In the genomic region with DNA sequence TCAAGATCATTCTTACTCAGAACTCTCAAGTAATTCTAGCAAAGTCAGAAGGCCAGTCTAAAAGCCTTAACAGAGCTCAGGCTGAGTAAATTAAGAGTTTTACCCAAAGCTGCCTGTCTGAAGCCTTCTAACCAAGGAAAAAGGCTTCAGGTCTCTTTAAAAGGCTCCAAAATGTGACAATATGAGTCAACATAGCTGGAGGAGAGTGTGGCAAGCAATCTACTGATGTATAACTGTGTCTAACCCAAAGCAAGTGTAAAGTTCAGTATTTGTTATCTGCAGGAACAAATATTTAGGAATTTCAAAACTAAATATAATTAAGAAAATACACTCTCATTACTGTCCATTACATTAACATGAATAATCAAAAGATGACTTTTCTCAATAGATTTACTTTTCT, we compare ENCODE assay signal across 1 cellular context.
TF ChIP-seq lines count a peak whose summit lies in the region.

No MANE protein-coding gene starts in this region.

TF ChIP-seq in A549, 52 proteins besides CTCF, POLR2A, EP300 and RAD21:
- TF ChIP-seq, protein P1, sequence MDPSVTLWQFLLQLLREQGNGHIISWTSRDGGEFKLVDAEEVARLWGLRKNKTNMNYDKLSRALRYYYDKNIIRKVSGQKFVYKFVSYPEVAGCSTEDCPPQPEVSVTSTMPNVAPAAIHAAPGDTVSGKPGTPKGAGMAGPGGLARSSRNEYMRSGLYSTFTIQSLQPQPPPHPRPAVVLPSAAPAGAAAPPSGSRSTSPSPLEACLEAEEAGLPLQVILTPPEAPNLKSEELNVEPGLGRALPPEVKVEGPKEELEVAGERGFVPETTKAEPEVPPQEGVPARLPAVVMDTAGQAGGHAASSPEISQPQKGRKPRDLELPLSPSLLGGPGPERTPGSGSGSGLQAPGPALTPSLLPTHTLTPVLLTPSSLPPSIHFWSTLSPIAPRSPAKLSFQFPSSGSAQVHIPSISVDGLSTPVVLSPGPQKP (IDR thresholded peaks at IDR 0.05; ENCODE audit: low read depth, low read length) = no peak
- no peak for TF ChIP-seq SMC3 (IDR thresholded peaks at IDR 0.05)
- TF ChIP-seq FOSL2 (IDR thresholded peaks at IDR 0.05) = no peak
- TF ChIP-seq FOSL2 (CRISPR knock-in tag; IDR thresholded peaks at IDR 0.05) = no peak
- TF ChIP-seq NFE2L2 (conservative IDR thresholded peaks at IDR 0.05; ENCODE audit: low read length) = no peak
- TF ChIP-seq, protein P2, sequence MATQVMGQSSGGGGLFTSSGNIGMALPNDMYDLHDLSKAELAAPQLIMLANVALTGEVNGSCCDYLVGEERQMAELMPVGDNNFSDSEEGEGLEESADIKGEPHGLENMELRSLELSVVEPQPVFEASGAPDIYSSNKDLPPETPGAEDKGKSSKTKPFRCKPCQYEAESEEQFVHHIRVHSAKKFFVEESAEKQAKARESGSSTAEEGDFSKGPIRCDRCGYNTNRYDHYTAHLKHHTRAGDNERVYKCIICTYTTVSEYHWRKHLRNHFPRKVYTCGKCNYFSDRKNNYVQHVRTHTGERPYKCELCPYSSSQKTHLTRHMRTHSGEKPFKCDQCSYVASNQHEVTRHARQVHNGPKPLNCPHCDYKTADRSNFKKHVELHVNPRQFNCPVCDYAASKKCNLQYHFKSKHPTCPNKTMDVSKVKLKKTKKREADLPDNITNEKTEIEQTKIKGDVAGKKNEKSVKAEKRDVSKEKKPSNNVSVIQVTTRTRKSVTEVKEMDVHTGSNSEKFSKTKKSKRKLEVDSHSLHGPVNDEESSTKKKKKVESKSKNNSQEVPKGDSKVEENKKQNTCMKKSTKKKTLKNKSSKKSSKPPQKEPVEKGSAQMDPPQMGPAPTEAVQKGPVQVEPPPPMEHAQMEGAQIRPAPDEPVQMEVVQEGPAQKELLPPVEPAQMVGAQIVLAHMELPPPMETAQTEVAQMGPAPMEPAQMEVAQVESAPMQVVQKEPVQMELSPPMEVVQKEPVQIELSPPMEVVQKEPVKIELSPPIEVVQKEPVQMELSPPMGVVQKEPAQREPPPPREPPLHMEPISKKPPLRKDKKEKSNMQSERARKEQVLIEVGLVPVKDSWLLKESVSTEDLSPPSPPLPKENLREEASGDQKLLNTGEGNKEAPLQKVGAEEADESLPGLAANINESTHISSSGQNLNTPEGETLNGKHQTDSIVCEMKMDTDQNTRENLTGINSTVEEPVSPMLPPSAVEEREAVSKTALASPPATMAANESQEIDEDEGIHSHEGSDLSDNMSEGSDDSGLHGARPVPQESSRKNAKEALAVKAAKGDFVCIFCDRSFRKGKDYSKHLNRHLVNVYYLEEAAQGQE (IDR thresholded peaks at IDR 0.05) = no peak
- no peak for TF ChIP-seq CBX8 (IDR thresholded peaks at IDR 0.05)
- TF ChIP-seq, protein P3, sequence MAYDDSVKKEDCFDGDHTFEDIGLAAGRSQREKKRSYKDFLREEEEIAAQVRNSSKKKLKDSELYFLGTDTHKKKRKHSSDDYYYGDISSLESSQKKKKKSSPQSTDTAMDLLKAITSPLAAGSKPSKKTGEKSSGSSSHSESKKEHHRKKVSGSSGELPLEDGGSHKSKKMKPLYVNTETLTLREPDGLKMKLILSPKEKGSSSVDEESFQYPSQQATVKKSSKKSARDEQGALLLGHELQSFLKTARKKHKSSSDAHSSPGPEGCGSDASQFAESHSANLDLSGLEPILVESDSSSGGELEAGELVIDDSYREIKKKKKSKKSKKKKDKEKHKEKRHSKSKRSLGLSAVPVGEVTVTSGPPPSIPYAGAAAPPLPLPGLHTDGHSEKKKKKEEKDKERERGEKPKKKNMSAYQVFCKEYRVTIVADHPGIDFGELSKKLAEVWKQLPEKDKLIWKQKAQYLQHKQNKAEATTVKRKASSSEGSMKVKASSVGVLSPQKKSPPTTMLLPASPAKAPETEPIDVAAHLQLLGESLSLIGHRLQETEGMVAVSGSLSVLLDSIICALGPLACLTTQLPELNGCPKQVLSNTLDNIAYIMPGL (CRISPR knock-in tag; IDR thresholded peaks at IDR 0.05; ENCODE audit: borderline replicate concordance) = no peak
- TF ChIP-seq FOXS1 (CRISPR knock-in tag; IDR thresholded peaks at IDR 0.05) = no peak
- no peak for TF ChIP-seq RNF2 (IDR thresholded peaks at IDR 0.05; ENCODE audit: borderline replicate concordance, low read depth)
- TF ChIP-seq RCOR1 (IDR thresholded peaks at IDR 0.05; ENCODE audit: low read depth, low read length) = no peak
- TF ChIP-seq GATA3 (IDR thresholded peaks at IDR 0.05; ENCODE audit: borderline replicate concordance) = no peak
- TF ChIP-seq, protein P4, sequence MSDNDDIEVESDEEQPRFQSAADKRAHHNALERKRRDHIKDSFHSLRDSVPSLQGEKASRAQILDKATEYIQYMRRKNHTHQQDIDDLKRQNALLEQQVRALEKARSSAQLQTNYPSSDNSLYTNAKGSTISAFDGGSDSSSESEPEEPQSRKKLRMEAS (IDR thresholded peaks at IDR 0.05) = no peak
- no peak for TF ChIP-seq MYC (IDR thresholded peaks at IDR 0.05; ENCODE audit: borderline replicate concordance, low read length)
- no peak for TF ChIP-seq EHMT2 (IDR thresholded peaks at IDR 0.05; ENCODE audit: low read depth)
